ENCODE assay signal across 25 cellular contexts in genomic region chr5:168468836-168469235, GRCh38. TPM values are rescaled to one million over a fixed set of nuclear protein-coding genes. Genes with fewer than 3 reads are reported as not detected.
A peak's percentile ranks its signal among the peaks of the same experiment; 100 is the strongest.
DNase-seq lines count a peak whose midpoint lies in the region; ATAC-seq, FAIRE-seq and TF ChIP-seq lines count a peak whose summit lies in the region.
"Had no signal": no experiment of that assay in that cellular context is flagged by ENCODE, and none has a peak within 500 bp of the region (broad histone marks: within the 10 kb centered on the region; RNA-seq: fewer than 3 reads in every experiment).

No MANE protein-coding gene starts in this region.

- no peaks in the 10 kb centered on the region for H3K4me1 ChIP-seq in A549
- H3K4me1 ChIP-seq: breast epithelium, psoas muscle, transverse colon had no signal

- no peaks in the 10 kb centered on the region for H3K9me3 Mint-ChIP-seq in natural killer cell
- H3K9me3 Mint-ChIP-seq: activated CD4-positive, alpha-beta memory T cell treated with anti-CD3 and anti-CD28 coated beads, Interleukin-2, amount 10 ng/mL, durations not matched to agents 7 days and 5 days; activated naive CD4-positive, alpha-beta T cell treated with anti-CD3 and anti-CD28 coated beads, Interleukin-2, amount 50 U/mL, for 72 hours; activated T-cell treated with anti-CD3 and anti-CD28 coated beads, Interleukin-2, amount 50 U/mL, for 4 hours; CD8-positive, alpha-beta memory T cell; nephron; stimulated activated effector memory CD8-positive, alpha-beta T cell treated with anti-CD3 and anti-CD28 coated beads, Interleukin-12 subunit alpha, Interleukin-12 subunit beta, amount 100 ng/mL, for 72 hours had no signal

- TF ChIP-seq POLR2A in A549 (IDR thresholded peaks at IDR 0.05; ENCODE audit: low read length): no peak

- H3K4me3 ChIP-seq in A549: no peak overlapping the region
- H3K4me3 ChIP-seq: breast epithelium, dorsolateral prefrontal cortex, hepatocyte, psoas muscle, transverse colon had no signal

- H3K4me2 ChIP-seq in A549: no peak overlapping the region
- H3K4me2 ChIP-seq: hepatocyte, KMS-11 had no signal

- H3K9me3 ChIP-seq in A549: no peaks in the 10 kb centered on the region
- H3K9me3 ChIP-seq: breast epithelium, psoas muscle, transverse colon had no signal

- POLR2A ChIA-PET in A549 (lab: Yijun Ruan, JAX): no interaction called here

- CTCF ChIA-PET in A549 (lab: Yijun Ruan, JAX): interaction anchor here (0.6 kb wide), 1 partner anchor 1952 kb away, joined by 3 read pairs; no protein-coding TSS in a partner anchor

- TF ChIP-seq EP300 in A549 (IDR thresholded peaks at IDR 0.05): no peak

- 88% methylated on average over 8 of the region's 8 CpGs for WGBS in A549 (ENCODE audit: missing lambda C conversion rate)

- H3K36me3 Mint-ChIP-seq in natural killer cell: no peaks in the 10 kb centered on the region
- H3K36me3 Mint-ChIP-seq: activated naive CD4-positive, alpha-beta T cell treated with anti-CD3 and anti-CD28 coated beads, Interleukin-2, amount 50 U/mL, for 72 hours; CD8-positive, alpha-beta memory T cell; stimulated activated effector memory CD8-positive, alpha-beta T cell treated with anti-CD3 and anti-CD28 coated beads, Interleukin-12 subunit alpha, Interleukin-12 subunit beta, amount 100 ng/mL, for 72 hours had no signal

- H3K27ac ChIP-seq in A549: no peak overlapping the region
- H3K27ac ChIP-seq: breast epithelium, dorsolateral prefrontal cortex, hepatocyte, KMS-11, psoas muscle, transverse colon had no signal

- TF ChIP-seq RAD21 in A549 (conservative IDR thresholded peaks at IDR 0.05 in 1 of 2, IDR thresholded peaks at IDR 0.05 in 1 of 2): no peak

- FAIRE-seq in A549 (lab: Jason Lieb, UNC): peak; percentile 7
- FAIRE-seq: A204.1, H54, kidney had no signal

- H3K27me3 Mint-ChIP-seq in natural killer cell (ENCODE audit: low read depth in 2 of 2): peaks cover 6 to 27% of the 10 kb centered on the region in 2 donors

- no peak for DNase-seq in A549 (ENCODE audit: low read depth in 1 of 2, low spot score in 1 of 2)
- peak; percentile 49 for DNase-seq in GM04503 (ENCODE audit: low read depth)
- DNase-seq in amniotic epithelial cell (ENCODE audit: low read depth): peak; percentile 84
- DNase-seq in glomerular visceral epithelial cell (ENCODE audit: extremely low spot score): peak; percentile 20
- DNase-seq in natural killer cell: no peak
- no peak for DNase-seq in DMS79 (lab: John Stamatoyannopoulos, UW)
- DNase-seq in HuH-7.5 (ENCODE audit: low spot score): no peak
- DNase-seq in activated CD4-positive, CD25-positive, alpha-beta regulatory T cell (lab: John Stamatoyannopoulos, UW): no peak
- DNase-seq: activated CD4-positive, alpha-beta memory T cell treated with anti-CD3 and anti-CD28 coated beads, Interleukin-2, amount 10 ng/mL, durations not matched to agents 7 days and 5 days; activated T-cell treated with anti-CD3 and anti-CD28 coated beads, Interleukin-2, amount 50 U/mL, for 4 hours; CD8-positive, alpha-beta memory T cell; DMS79 treated with DMSO at 0.1 percent for 48 hours; dorsolateral prefrontal cortex; kidney; NCI-H1105 treated with DMSO at 0.1 percent for 48 hours; psoas muscle; transverse colon had no signal

- H3K4me1 Mint-ChIP-seq in natural killer cell: peaks cover 4 to 5% of the 10 kb centered on the region in 2 donors
- H3K4me1 Mint-ChIP-seq: nephron had no signal

- no peak for ATAC-seq in A549
- ATAC-seq in natural killer cell: no peak
- ATAC-seq: activated naive CD4-positive, alpha-beta T cell treated with anti-CD3 and anti-CD28 coated beads, Interleukin-2, amount 50 U/mL, for 72 hours; activated T-cell treated with anti-CD3 and anti-CD28 coated beads, Interleukin-2, amount 50 U/mL, for 4 hours; psoas muscle; stimulated activated effector memory CD8-positive, alpha-beta T cell treated with anti-CD3 and anti-CD28 coated beads, Interleukin-12 subunit alpha, Interleukin-12 subunit beta, amount 100 ng/mL, for 72 hours had no signal

- no peak overlapping the region for H3K4me3 Mint-ChIP-seq in natural killer cell
- H3K4me3 Mint-ChIP-seq: activated CD4-positive, alpha-beta memory T cell treated with anti-CD3 and anti-CD28 coated beads, Interleukin-2, amount 10 ng/mL, durations not matched to agents 7 days and 5 days; activated T-cell treated with anti-CD3 and anti-CD28 coated beads, Interleukin-2, amount 50 U/mL, for 4 hours; CD8-positive, alpha-beta memory T cell; nephron; stimulated activated effector memory CD8-positive, alpha-beta T cell treated with anti-CD3 and anti-CD28 coated beads, Interleukin-12 subunit alpha, Interleukin-12 subunit beta, amount 100 ng/mL, for 72 hours had no signal

- intact Hi-C loops in natural killer cell (cut with micrococcal nuclease): no loop called here

- TF ChIP-seq CTCF in A549 (IDR thresholded peaks at IDR 0.05) (no peak), natural killer cell (IDR thresholded peaks at IDR 0.05) (no peak)

- H3K27ac Mint-ChIP-seq in natural killer cell: no peak overlapping the region
- H3K27ac Mint-ChIP-seq: activated CD4-positive, alpha-beta memory T cell treated with anti-CD3 and anti-CD28 coated beads, Interleukin-2, amount 10 ng/mL, durations not matched to agents 7 days and 5 days; activated naive CD4-positive, alpha-beta T cell treated with anti-CD3 and anti-CD28 coated beads, Interleukin-2, amount 50 U/mL, for 72 hours; nephron; stimulated activated effector memory CD8-positive, alpha-beta T cell treated with anti-CD3 and anti-CD28 coated beads, Interleukin-12 subunit alpha, Interleukin-12 subunit beta, amount 100 ng/mL, for 72 hours had no signal

TF ChIP-seq in A549, 52 proteins besides CTCF, POLR2A, EP300 and RAD21:
- TF ChIP-seq CEBPB (IDR thresholded peaks at IDR 0.05) (no peak), JUN (IDR thresholded peaks at IDR 0.05) (no peak), ZSCAN20 (CRISPR knock-in tag; IDR thresholded peaks at IDR 0.05) (no peak), NFE2L2 (conservative IDR thresholded peaks at IDR 0.05; ENCODE audit: low read length) (no peak), RFX5 (IDR thresholded peaks at IDR 0.05) (no peak), BCL3 (IDR thresholded peaks at IDR 0.05) (no peak), JUNB (IDR thresholded peaks at IDR 0.05) (no peak), ZNF302 (CRISPR knock-in tag; IDR thresholded peaks at IDR 0.05) (no peak), CHD2 (IDR thresholded peaks at IDR 0.05; ENCODE audit: low read length, partially characterized antibody) (no peak), PHF8 (IDR thresholded peaks at IDR 0.05; ENCODE audit: borderline replicate concordance, low read depth) (no peak), HOXA7 (CRISPR knock-in tag; IDR thresholded peaks at IDR 0.05) (no peak), MAZ (IDR thresholded peaks at IDR 0.05; ENCODE audit: borderline replicate concordance, low read depth, low read length) (no peak), USF2 (IDR thresholded peaks at IDR 0.05) (no peak), MYC (IDR thresholded peaks at IDR 0.05; ENCODE audit: borderline replicate concordance, low read length) (no peak), NPAS2 (CRISPR knock-in tag; IDR thresholded peaks at IDR 0.05; ENCODE audit: borderline replicate concordance) (no peak), EHF (CRISPR knock-in tag; IDR thresholded peaks at IDR 0.05) (no peak), FOSL2 (IDR thresholded peaks at IDR 0.05) (no peak), FOSL2 (CRISPR knock-in tag; IDR thresholded peaks at IDR 0.05) (no peak), FOSB (CRISPR knock-in tag; IDR thresholded peaks at IDR 0.05) (no peak)

RNA-seq across cellular contexts. Expression of gene RARS1, which starts 17.4 kb away (rescaled TPM):
- polyA plus RNA-seq in A549 (2011; rRNA removed) (112 and 142 TPM in 2 replicates), A549 (2017; fragmentation: RNase III; extraction: RNeasy Plus Mini Kit Qiagen cat#74134 plus additional on column Dnase treatment) (105 to 107 TPM (median 106 TPM) in 3 replicates)
- 31.4 and 37.7 TPM in 2 replicates for polyA plus RNA-seq in A549 (2012; cell fraction: cytosol; rRNA removed)
- 22.4 and 37.7 TPM in 2 replicates for polyA plus RNA-seq in A549 (2012; cell fraction: nucleus; rRNA removed)
- 32.8 and 33.6 TPM in 2 replicates for polyA minus RNA-seq in A549 (2011; rRNA and poly(A)+ RNA removed)
- 10 to 100 TPM; 51.0 to 53.2 (median 52.5) TPM for total RNA-seq in natural killer cell

Comparison
In these comparisons a context has a peak if more than half of its experiments do, and no peak if none do; other contexts are left out.
1. DNase-seq: peak in GM04503 (single experiment), amniotic epithelial cell (single experiment) and glomerular visceral epithelial cell (single experiment); none in A549 (0 of 2), natural killer cell (single experiment), DMS79 (single experiment), HuH-7.5 (single experiment) and activated CD4-positive, CD25-positive, alpha-beta regulatory T cell (0 of 4).